20 cellular contexts compared by ENCODE assay signal in genomic region chr3:61005591-61005990, GRCh38.
DNase-seq lines count a peak whose midpoint lies in the region; ATAC-seq and TF ChIP-seq lines count a peak whose summit lies in the region.
"Had no signal": no experiment of that assay in that cellular context is flagged by ENCODE, and none has a peak within 500 bp of the region (broad histone marks: within the 10 kb centered on the region; RNA-seq: fewer than 3 reads in every experiment).

No MANE protein-coding gene starts in this region.

- H3K27ac ChIP-seq in lower lobe of right lung = no peak overlapping the region
- H3K27ac ChIP-seq in trophoblast cell (ENCODE audit: low read depth, low read length) = no peak overlapping the region
- H3K27ac ChIP-seq in upper lobe of right lung = no peak overlapping the region
- H3K27ac ChIP-seq: BLaER1, C4-2B, GM23248 had no signal

- no peaks in the 10 kb centered on the region for H3K79me1 ChIP-seq in trophoblast cell (ENCODE audit: low read length)

- no peak overlapping the region for H3K4ac ChIP-seq in trophoblast cell (ENCODE audit: low read depth, low read length)

- H3K9ac ChIP-seq in trophoblast cell (ENCODE audit: low read length) = no peak overlapping the region
- H3K9ac ChIP-seq: BLaER1, GM23248 had no signal

- H2BK12ac ChIP-seq in trophoblast cell (ENCODE audit: low read length) = no peak overlapping the region

- H4K91ac ChIP-seq in trophoblast cell (ENCODE audit: low read depth, low read length) = no peak overlapping the region

- H4K12ac ChIP-seq in trophoblast cell (ENCODE audit: low read depth, low read length) = no peak overlapping the region

- H3K23ac ChIP-seq in trophoblast cell (ENCODE audit: low read length) = no peak overlapping the region

- intact Hi-C loops in lower lobe of right lung (cut with DNase I) = no loop called here
- intact Hi-C loops in upper lobe of right lung (cut with DNase I) = no loop called here

- peak; percentile 47 for DNase-seq in foreskin melanocyte
- no peak for DNase-seq in lower lobe of right lung
- DNase-seq in trophoblast cell = peak; percentile 10 to 26
- no peak for DNase-seq in upper lobe of right lung
- DNase-seq in NCI-H82 treated with DMSO at 0.1 percent for 48 hours (lab: John Stamatoyannopoulos, UW; ENCODE audit: unreplicated experiment) = no peak
- DNase-seq in stimulated activated naive CD8-positive, alpha-beta T cell treated with anti-CD3 and anti-CD28 coated beads, Interleukin-15, Interleukin-2, amounts not matched to agents 100 U/mL and 50 U/mL, for 24 hours = no peak
- DNase-seq in A172 (ENCODE audit: low spot score) = no peak
- no peak for DNase-seq in OCI-M2 (lab: John Stamatoyannopoulos, UW; ENCODE audit: unreplicated experiment)
- DNase-seq: Caco-2; CD4-positive, CD25-positive, alpha-beta regulatory T cell; CD8-positive, alpha-beta T cell; DMS153; DMS79; EL; GF-D8; GM23248; H7; HCEC 1CT had no signal

- no peak overlapping the region for H3K14ac ChIP-seq in trophoblast cell (ENCODE audit: low read length)

- no peak overlapping the region for H2BK5ac ChIP-seq in trophoblast cell (ENCODE audit: low read depth, low read length, poor library complexity)

- H3K4me3 ChIP-seq in lower lobe of right lung (no peak overlapping the region), trophoblast cell (ENCODE audit: low read depth, low read length) (no peak overlapping the region), upper lobe of right lung (no peak overlapping the region)
- H3K4me3 ChIP-seq: BLaER1, GM23248 had no signal

- H3K36me3 ChIP-seq in lower lobe of right lung (no peaks in the 10 kb centered on the region), trophoblast cell (ENCODE audit: control insufficient read depth in 1 of 2, insufficient read depth in 2 of 2, low read length in 2 of 2) (no peaks in the 10 kb centered on the region), upper lobe of right lung (no peaks in the 10 kb centered on the region)
- H3K36me3 ChIP-seq: BLaER1 had no signal

- no peak overlapping the region for H2BK120ac ChIP-seq in trophoblast cell (ENCODE audit: insufficient read depth, low read length, poor library complexity)

- H2AK5ac ChIP-seq in trophoblast cell (ENCODE audit: low read length) = no peak overlapping the region

- no peak overlapping the region for H3K4me2 ChIP-seq in trophoblast cell (ENCODE audit: low read length)
- H3K4me2 ChIP-seq: BLaER1 had no signal

- no peak overlapping the region for H3K18ac ChIP-seq in trophoblast cell (ENCODE audit: low read length)

- ATAC-seq in lower lobe of right lung (peak; percentile 44 to 51), upper lobe of right lung (peak; percentile 65)
- ATAC-seq in stimulated activated naive CD8-positive, alpha-beta T cell treated with anti-CD3 and anti-CD28 coated beads, Interleukin-15, Interleukin-2, amounts not matched to agents 100 U/mL and 50 U/mL, for 24 hours = no peak
- ATAC-seq: CD8-positive, alpha-beta T cell had no signal

- H3K4me1 ChIP-seq in lower lobe of right lung = no peaks in the 10 kb centered on the region
- H3K4me1 ChIP-seq in trophoblast cell (ENCODE audit: control insufficient read depth in 1 of 2, insufficient read depth in 2 of 2, low read length in 2 of 2) = peaks cover 2% of the 10 kb centered on the region in 2 experiments
- no peaks in the 10 kb centered on the region for H3K4me1 ChIP-seq in upper lobe of right lung
- H3K4me1 ChIP-seq: BLaER1, Caco-2 had no signal

- no CpG with 5 or more reads among the region's 4 CpGs for WGBS in trophoblast cell (ENCODE audit: extremely low coverage, insufficient coverage, insufficient read length)

- no peak overlapping the region for H2AFZ ChIP-seq in trophoblast cell (ENCODE audit: insufficient read depth, low read length, poor library complexity)
- H2AFZ ChIP-seq: GM23248 had no signal

- H3K27me3 ChIP-seq in lower lobe of right lung (ENCODE audit: low read depth) = no peaks in the 10 kb centered on the region
- no peaks in the 10 kb centered on the region for H3K27me3 ChIP-seq in trophoblast cell (ENCODE audit: insufficient read depth, low read length)
- H3K27me3 ChIP-seq in upper lobe of right lung = no peaks in the 10 kb centered on the region
- H3K27me3 ChIP-seq: BLaER1 had no signal

- H3K79me2 ChIP-seq in trophoblast cell (ENCODE audit: control insufficient read depth, insufficient read depth, low read length, poor library complexity) = no peaks in the 10 kb centered on the region

- no peak overlapping the region for H4K8ac ChIP-seq in trophoblast cell (ENCODE audit: low read depth, low read length)

- H3K9me3 ChIP-seq in lower lobe of right lung (no peaks in the 10 kb centered on the region), trophoblast cell (ENCODE audit: insufficient read depth, low read depth, low read length) (no peaks in the 10 kb centered on the region), upper lobe of right lung (no peaks in the 10 kb centered on the region)
- H3K9me3 ChIP-seq: BLaER1, Caco-2 had no signal

- no peak for TF ChIP-seq CTCF in lower lobe of right lung (IDR thresholded peaks at IDR 0.05)
- TF ChIP-seq CTCF in upper lobe of right lung (IDR thresholded peaks at IDR 0.05) = no peak

Comparison
In these comparisons a context has a peak if more than half of its experiments do, and no peak if none do; other contexts are left out.
1. DNase-seq: peak in foreskin melanocyte (single experiment) and trophoblast cell (2 of 2); none in lower lobe of right lung (single experiment), upper lobe of right lung (single experiment), NCI-H82 treated with DMSO at 0.1 percent for 48 hours (single experiment), stimulated activated naive CD8-positive, alpha-beta T cell treated with anti-CD3 and anti-CD28 coated beads, Interleukin-15, Interleukin-2, amounts not matched to agents 100 U/mL and 50 U/mL, for 24 hours (single experiment), A172 (single experiment) and OCI-M2 (single experiment).